In genomic region chr7:17123020-17123419, GRCh38 we compare ENCODE assay signal across 1 cellular context.
TF ChIP-seq lines count a peak whose summit lies in the region.

No MANE protein-coding gene starts in this region.

TF ChIP-seq in WTC11, 78 proteins besides CTCF, POLR2A, EP300 and RAD21 (continued from another document):
- TF ChIP-seq, protein P1, sequence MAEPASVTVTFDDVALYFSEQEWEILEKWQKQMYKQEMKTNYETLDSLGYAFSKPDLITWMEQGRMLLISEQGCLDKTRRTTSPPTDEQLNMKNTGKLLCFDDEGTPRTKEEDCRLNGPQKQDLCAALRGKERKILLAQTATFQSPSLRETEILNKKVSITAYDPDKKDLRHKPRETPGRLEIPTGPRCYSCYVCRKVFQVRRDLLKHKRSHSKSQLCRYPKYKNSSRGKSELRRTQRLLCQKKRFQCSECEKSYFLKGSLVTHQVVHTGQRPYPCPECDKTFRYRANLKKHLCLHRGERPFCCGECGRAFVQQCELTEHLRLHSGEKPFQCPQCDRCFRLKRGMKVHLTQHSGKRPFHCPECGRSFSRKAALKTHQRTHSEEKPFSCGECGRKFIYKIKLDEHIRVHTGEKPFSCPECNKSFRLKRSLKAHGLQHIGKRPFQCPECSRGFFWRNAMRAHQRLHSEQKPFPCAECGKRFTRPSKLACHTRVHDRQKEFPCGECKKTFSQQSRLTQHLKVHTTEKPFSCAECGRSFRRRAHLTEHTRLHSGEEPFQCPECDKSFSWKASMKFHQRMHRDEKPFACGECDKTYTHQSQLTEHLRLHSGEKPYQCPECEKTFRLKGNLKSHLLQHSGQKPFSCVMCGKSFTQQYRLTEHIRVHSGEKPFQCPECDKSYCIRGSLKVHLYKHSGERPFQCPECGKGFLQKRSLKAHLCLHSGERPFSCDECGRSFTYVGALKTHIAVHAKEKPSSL (CRISPR knock-in tag; conservative IDR thresholded peaks at IDR 0.05): no peak
- no peak for TF ChIP-seq ATF1 (CRISPR knock-in tag; IDR thresholded peaks at IDR 0.05)
- TF ChIP-seq OVOL2 (CRISPR knock-in tag; IDR thresholded peaks at IDR 0.05; ENCODE audit: borderline replicate concordance): no peak
- no peak for TF ChIP-seq ZNF121 (CRISPR knock-in tag; IDR thresholded peaks at IDR 0.05)
- TF ChIP-seq ERG (CRISPR knock-in tag; IDR thresholded peaks at IDR 0.05): no peak
- no peak for TF ChIP-seq GRHL2 (CRISPR knock-in tag; IDR thresholded peaks at IDR 0.05; ENCODE audit: insufficient replicate concordance, severe bottlenecking)
- no peak for TF ChIP-seq FOXJ3 (CRISPR knock-in tag; IDR thresholded peaks at IDR 0.05; ENCODE audit: borderline replicate concordance)
- TF ChIP-seq ELF4 (CRISPR knock-in tag; IDR thresholded peaks at IDR 0.05; ENCODE audit: low read depth): no peak
- TF ChIP-seq ETV6 (CRISPR knock-in tag; IDR thresholded peaks at IDR 0.05): no peak
TF ChIP-seq in WTC11: peak in this region for 0.
